17 cellular contexts compared by ENCODE assay signal in the genomic region with DNA sequence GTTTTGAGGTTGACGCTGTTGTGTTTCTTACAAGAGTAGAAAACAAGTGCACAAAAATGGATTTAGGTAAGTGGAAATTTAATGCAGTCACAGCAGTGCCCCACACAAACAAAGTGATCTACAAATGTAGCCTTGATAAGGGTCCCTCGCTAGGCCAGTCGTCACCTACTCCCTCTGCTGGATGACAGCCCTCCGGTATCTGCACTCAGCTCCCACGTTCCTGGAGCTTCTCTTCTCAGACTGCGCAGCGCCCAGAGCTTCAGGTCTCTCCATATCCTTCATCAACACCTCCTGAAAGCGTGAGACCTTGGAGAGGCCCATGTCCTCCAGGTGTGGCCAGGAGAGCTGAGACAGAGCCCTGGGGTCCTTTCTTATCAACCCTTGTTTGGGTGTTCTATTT. TPM values are rescaled to one million over a fixed set of nuclear protein-coding genes. Genes with fewer than 3 reads are reported as not detected.
A peak's percentile ranks its signal among the peaks of the same experiment; 100 is the strongest.
DNase-seq lines count a peak whose midpoint lies in the region; ATAC-seq and TF ChIP-seq lines count a peak whose summit lies in the region.
"Had no signal": no experiment of that assay in that cellular context is flagged by ENCODE, and none has a peak within 500 bp of the region (broad histone marks: within the 10 kb centered on the region; RNA-seq: fewer than 3 reads in every experiment).

No MANE protein-coding gene starts in this region.

- H3K27me3 Mint-ChIP-seq in immature natural killer cell (ENCODE audit: low read depth in 3 of 3), result peaks cover 4 to 21% (median 12%) of the 10 kb centered on the region in 3 donors

- no TSS peak for BruUV-seq in Panc1 (replicated peaks; lab: Mats Ljungman, UMichigan)

- CTCF ChIA-PET in SK-N-SH (lab: Yijun Ruan, JAX) (interaction anchor here (2.3 to 13.9 kb wide), 2 partner anchors 58 to 441 kb away, joined by 6 to 380 read pairs; partner anchors contain the start of gene MAP3K4), Panc1 (lab: Charles Lee) (interaction anchor here (0.6 kb wide), 1 partner anchor 13 kb away, joined by 7 read pairs; no protein-coding TSS in a partner anchor)

- no peak for TF ChIP-seq RAD21 in SK-N-SH (IDR thresholded peaks at IDR 0.05; ENCODE audit: low read length)

- H3K36me3 ChIP-seq in SK-N-SH (replicated peaks in 1 of 2; ENCODE audit: control insufficient read depth in 1 of 2, insufficient read depth in 2 of 2, low read length in 1 of 2) (no peaks in the 10 kb centered on the region), Panc1 (ENCODE audit: control insufficient read depth, insufficient read depth, low read length) (no peaks in the 10 kb centered on the region), cardiac muscle cell (no peaks in the 10 kb centered on the region), smooth muscle cell (ENCODE audit: low read depth) (no peaks in the 10 kb centered on the region)

- H3K4me2 ChIP-seq in SK-N-SH (no peak overlapping the region), smooth muscle cell (no peak overlapping the region)

- no peaks in the 10 kb centered on the region for H3K79me2 ChIP-seq in SK-N-SH (ENCODE audit: insufficient read depth)
- H3K79me2 ChIP-seq in smooth muscle cell (ENCODE audit: low read depth), result no peaks in the 10 kb centered on the region

- no peaks in the 10 kb centered on the region for H3K36me3 Mint-ChIP-seq in immature natural killer cell

- H3F3A ChIP-seq in SK-N-SH (replicated peaks; ENCODE audit: insufficient read depth) (no peaks in the 10 kb centered on the region), smooth muscle cell (ENCODE audit: low read depth) (peaks cover 6% of the 10 kb centered on the region)

- intact Hi-C loops in Panc1 (cut with micrococcal nuclease; ENCODE audit: unreplicated experiment), result loop anchor here (10.0 kb wide), 1 partner anchor 162 kb away; no protein-coding TSS in a partner anchor

- H3K9ac ChIP-seq in SK-N-SH (no peak overlapping the region), smooth muscle cell (ENCODE audit: low read depth) (no peak overlapping the region)

- H3K27ac ChIP-seq in SK-N-SH (ENCODE audit: low read depth in 2 of 2, low read length in 1 of 2), result no peak overlapping the region
- no peak overlapping the region for H3K27ac ChIP-seq in Panc1 (ENCODE audit: low read length)
- no peak overlapping the region for H3K27ac ChIP-seq in cardiac muscle cell
- H3K27ac ChIP-seq in smooth muscle cell (ENCODE audit: low read depth), result no peak overlapping the region

- H3K4me3 Mint-ChIP-seq in immature natural killer cell, result no peak overlapping the region
- H3K4me3 Mint-ChIP-seq: dendritic cell treated with granulocyte-macrophage colony-stimulating factor and Interleukin-4, amounts not matched to agents 40 ng/mL and 50 ng/mL, for 4 days had no signal

- POLR2A ChIA-PET in SK-N-SH (lab: Yijun Ruan, JAX), result no interaction called here
- POLR2A ChIA-PET in Panc1 (lab: Charles Lee), result no interaction called here

- WGBS in SK-N-SH (ENCODE audit: low lambda C conversion rate), result 68% methylated on average over 8 of the region's 8 CpGs
- WGBS in smooth muscle cell (ENCODE audit: low lambda C conversion rate), result 62% methylated on average over 8 of the region's 8 CpGs

- H3K4me3 ChIP-seq in SK-N-SH (ENCODE audit: low read depth in 2 of 2, low read length in 1 of 2), result no peak overlapping the region
- no peak overlapping the region for H3K4me3 ChIP-seq in Panc1 (ENCODE audit: low read depth in 2 of 2, low read length in 2 of 2)
- H3K4me3 ChIP-seq in cardiac muscle cell, result no peak overlapping the region
- H3K4me3 ChIP-seq in smooth muscle cell, result no peak overlapping the region

- H3K4me1 ChIP-seq in SK-N-SH (ENCODE audit: control insufficient read depth in 1 of 2, insufficient read depth in 2 of 2, low read depth in 1 of 2, low read length in 1 of 2), result no peaks in the 10 kb centered on the region
- H3K4me1 ChIP-seq in Panc1 (ENCODE audit: control insufficient read depth, insufficient read depth, low read length), result peaks cover 4% of the 10 kb centered on the region; the same call in 1 of the 2 replicates
- H3K4me1 ChIP-seq in cardiac muscle cell (ENCODE audit: low read depth), result peaks cover 8% of the 10 kb centered on the region
- peaks cover 6% of the 10 kb centered on the region for H3K4me1 ChIP-seq in smooth muscle cell (ENCODE audit: low read depth)

- H3K9me3 ChIP-seq in SK-N-SH, result no peaks in the 10 kb centered on the region
- H3K9me3 ChIP-seq in Panc1 (ENCODE audit: control insufficient read depth, insufficient read depth, low read depth, low read length), result no peaks in the 10 kb centered on the region
- H3K9me3 ChIP-seq in cardiac muscle cell (ENCODE audit: low read depth), result no peaks in the 10 kb centered on the region
- no peaks in the 10 kb centered on the region for H3K9me3 ChIP-seq in smooth muscle cell (replicated peaks; ENCODE audit: low read depth)

- no peak for TF ChIP-seq CTCF in SK-N-SH (IDR thresholded peaks at IDR 0.05)
- TF ChIP-seq CTCF in Panc1 (IDR thresholded peaks at IDR 0.05), result peak; percentile 65
- TF ChIP-seq CTCF in cardiac muscle cell (IDR thresholded peaks at IDR 0.05; ENCODE audit: low read depth, low read length), result peak; percentile 11
- peak; percentile 4 for TF ChIP-seq CTCF in smooth muscle cell (IDR thresholded peaks at IDR 0.05; ENCODE audit: borderline replicate concordance, insufficient read depth, poor library complexity, severe bottlenecking)

- ATAC-seq in SK-N-SH treated with all-trans-retinoic acid at 6 μM for 48 hours (no peak), Panc1 (peak; percentile 60; the same call in 1 of the 2 replicates)
- ATAC-seq: PC-3 had no signal

- H3K9me3 Mint-ChIP-seq in immature natural killer cell, result peaks cover 0 to 3% (median 0%) of the 10 kb centered on the region in 6 donors
- H3K9me3 Mint-ChIP-seq: dendritic cell treated with granulocyte-macrophage colony-stimulating factor and Interleukin-4, amounts not matched to agents 40 ng/mL and 50 ng/mL, for 4 days had no signal

- in situ Hi-C loops in Panc1 (cut with HindIII; ENCODE audit: low pct_unique_long_range_greater_than_20kb, low sequenced_read_pairs), result no loop called here

- H4K20me1 ChIP-seq in SK-N-SH (ENCODE audit: insufficient read depth) (no peaks in the 10 kb centered on the region), smooth muscle cell (ENCODE audit: low read depth) (no peaks in the 10 kb centered on the region)

- no peak for TF ChIP-seq EP300 in SK-N-SH (IDR thresholded peaks at IDR 0.05; ENCODE audit: borderline replicate concordance in 1 of 2, low read depth in 1 of 2, low read length in 1 of 2)

- H3K9me2 ChIP-seq in SK-N-SH, result no peaks in the 10 kb centered on the region; the same call in 1 of the 2 replicates

- H3K4me1 Mint-ChIP-seq in immature natural killer cell, result peaks cover 0 to 3% of the 10 kb centered on the region in 2 donors

- H3K27ac Mint-ChIP-seq in immature natural killer cell, result no peak overlapping the region
- H3K27ac Mint-ChIP-seq: dendritic cell treated with granulocyte-macrophage colony-stimulating factor and Interleukin-4, amounts not matched to agents 40 ng/mL and 50 ng/mL, for 4 days; nephron had no signal

- peak; percentile 20 for DNase-seq in SK-N-SH
- no peak for DNase-seq in Panc1 (ENCODE audit: low read depth, low spot score)
- peak in 1 of 2 donors; percentile 61 for DNase-seq in cardiac muscle cell (ENCODE audit: low read depth in 1 of 2, low spot score in 1 of 2)
- DNase-seq in smooth muscle cell (lab: John Stamatoyannopoulos, UW; ENCODE audit: unreplicated experiment), result no peak
- DNase-seq in immature natural killer cell, result no peak
- no peak for DNase-seq in NCI-H2029 treated with DMSO at 0.1 percent for 48 hours (lab: John Stamatoyannopoulos, UW)
- no peak for DNase-seq in mesenteric fat pad (ENCODE audit: low spot score)
- DNase-seq: activated effector memory CD4-positive, alpha-beta T cell treated with Interleukin-2 at 50 U/mL for 16 hours; GOT3; mammary epithelial cell; NCI-H1092 treated with DMSO at 0.1 percent for 48 hours; NCI-H345; stimulated activated CD4-positive, alpha-beta T cell treated with anti-CD3 and anti-CD28 coated beads, Interleukin-2, amount 100 ng/mL, for 48 hours had no signal

- H3K27me3 ChIP-seq in SK-N-SH (ENCODE audit: insufficient read depth), result no peaks in the 10 kb centered on the region; the same call in 1 of the 2 replicates
- no peaks in the 10 kb centered on the region for H3K27me3 ChIP-seq in Panc1 (ENCODE audit: control insufficient read depth, insufficient read depth, low read length)
- H3K27me3 ChIP-seq in cardiac muscle cell, result no peaks in the 10 kb centered on the region
- no peaks in the 10 kb centered on the region for H3K27me3 ChIP-seq in smooth muscle cell (ENCODE audit: low read depth)

- no peak overlapping the region for H2AFZ ChIP-seq in SK-N-SH (ENCODE audit: low read depth)
- H2AFZ ChIP-seq in smooth muscle cell (ENCODE audit: low read depth), result no peak overlapping the region

TF ChIP-seq in SK-N-SH, 30 proteins besides CTCF, POLR2A, EP300 and RAD21:
- TF ChIP-seq GABPA (IDR thresholded peaks at IDR 0.05; ENCODE audit: low read depth) (no peak), GATA2 (CRISPR knock-in tag; IDR thresholded peaks at IDR 0.05) (no peak)

TF ChIP-seq in SK-N-SH treated with all-trans-retinoic acid at 6 μM for 48 hours, 23 proteins besides CTCF, POLR2A, EP300 and RAD21 (continues in another document):
- TF ChIP-seq TOX (CRISPR knock-in tag; IDR thresholded peaks at IDR 0.05; ENCODE audit: borderline replicate concordance) (no peak), PATZ1 (CRISPR knock-in tag; IDR thresholded peaks at IDR 0.05; ENCODE audit: borderline replicate concordance) (no peak)

RNA-seq across cellular contexts. Expression of gene MAP3K4, which starts 58.3 kb away (rescaled TPM):
- polyA plus RNA-seq in SK-N-SH (2012; rRNA removed), result 6.8 and 7.1 TPM in 2 replicates
- 6.1 and 7.1 TPM in 2 replicates for polyA plus RNA-seq in SK-N-SH (2012; cell fraction: cytosol; rRNA removed)
- polyA plus RNA-seq in SK-N-SH (2012; cell fraction: nucleus; rRNA removed), result 21.1 and 27.5 TPM in 2 replicates
- total RNA-seq in Panc1 (2021; ENCODE audit: unreplicated experiment), result 49.3 TPM
- polyA plus RNA-seq in Panc1 (2012; ENCODE audit: insufficient read length), result 19.3 TPM
- 25.0 and 36.4 TPM in 2 replicates for total RNA-seq in cardiac muscle cell
- 13.3 and 14.5 TPM in 2 replicates for polyA plus RNA-seq in cardiac muscle cell
- total RNA-seq in smooth muscle cell, result 26.8 and 29.5 TPM in 2 replicates
- polyA plus RNA-seq in smooth muscle cell, result 14.3 and 17.2 TPM in 2 replicates
- 10 to 100 TPM in 1 of 3 donors, 1 to 10 TPM in 2; 5.2 to 11.2 (median 9.2) TPM for polyA plus RNA-seq in immature natural killer cell
- total RNA-seq in mesenteric fat pad, result 49.4 TPM
